Comparison of ENCODE assay signal across 22 cellular contexts in the genomic region with DNA sequence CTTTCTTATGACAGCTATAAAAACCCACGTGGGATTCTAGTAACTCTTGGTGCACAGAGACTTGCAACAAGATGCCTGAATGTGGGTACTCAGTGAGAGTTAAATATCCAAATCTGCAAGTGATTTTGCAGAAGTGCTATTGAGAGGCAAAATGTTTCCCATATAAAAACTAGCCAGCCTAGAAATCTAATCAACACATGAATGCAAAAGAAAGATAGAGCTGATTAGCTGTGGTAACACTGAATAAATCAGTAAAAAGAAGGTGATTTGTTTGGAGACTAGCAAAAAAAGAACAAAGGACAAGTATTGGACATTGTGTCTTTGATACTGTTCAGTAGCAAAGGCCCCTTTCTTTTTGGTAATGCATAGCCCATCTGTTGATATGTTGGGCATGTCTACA.
A peak's percentile ranks its signal among the peaks of the same experiment; 100 is the strongest.
DNase-seq lines count a peak whose midpoint lies in the region; ATAC-seq and TF ChIP-seq lines count a peak whose summit lies in the region.
"Had no signal": no experiment of that assay in that cellular context is flagged by ENCODE, and none has a peak within 500 bp of the region (broad histone marks: within the 10 kb centered on the region; RNA-seq: fewer than 3 reads in every experiment).

No MANE protein-coding gene starts in this region.

- DNase-seq in GM23338 (ENCODE audit: low spot score) (no peak), dorsolateral prefrontal cortex (no peak), NCI-H146 treated with DMSO at 0.1 percent for 48 hours (lab: John Stamatoyannopoulos, UW; ENCODE audit: unreplicated experiment) (no peak)
- DNase-seq: 8988T; ACHN; AML-193; BE2C; Calu3; CD4-positive, alpha-beta T cell; CD8-positive, alpha-beta memory T cell; COR-L47; DMS153; DND-41; GM23248; HCEC 1CT had no signal

- H3K36me3 Mint-ChIP-seq in GM23338 (ENCODE audit: low read depth), result no peaks in the 10 kb centered on the region
- H3K36me3 Mint-ChIP-seq: CD14-positive monocyte had no signal

- no peak overlapping the region for H3K4me3 ChIP-seq in GM23338
- H3K4me3 ChIP-seq in dorsolateral prefrontal cortex, result no peak overlapping the region
- H3K4me3 ChIP-seq in neutrophil (ENCODE audit: low read depth in 1 of 2, low read length in 1 of 2), result no peak overlapping the region
- H3K4me3 ChIP-seq: A549; BLaER1 treated with 17β-estradiol and CSF1 and Interleukin-3, amounts not matched to agents 10 nM and 100 nM; GM23248 had no signal

- H3F3A ChIP-seq in GM23338 (replicated peaks; ENCODE audit: low read depth), result no peaks in the 10 kb centered on the region

- H3K27ac ChIP-seq in GM23338 (ENCODE audit: low read depth), result no peak overlapping the region
- H3K27ac ChIP-seq in dorsolateral prefrontal cortex, result peak overlapping the region in 40 of 59 donors; percentile 3 to 76 (median 49)
- H3K27ac ChIP-seq in neutrophil, result peak overlapping the region; percentile 64
- peak overlapping the region; percentile 67 for H3K27ac ChIP-seq in temporal lobe (ENCODE audit: low read depth, low read length)
- H3K27ac ChIP-seq: A549; BLaER1 treated with 17β-estradiol and CSF1 and Interleukin-3, amounts not matched to agents 10 nM and 100 nM; GM23248 had no signal

- peaks cover 9% of the 10 kb centered on the region; the same call in 1 of the 2 replicates for H3K9me2 ChIP-seq in GM23338 (ENCODE audit: insufficient read depth)

- H3K36me3 ChIP-seq in GM23338 (ENCODE audit: insufficient read depth), result no peaks in the 10 kb centered on the region
- no peaks in the 10 kb centered on the region for H3K36me3 ChIP-seq in neutrophil
- H3K36me3 ChIP-seq: BE2C; BLaER1 treated with 17β-estradiol and CSF1 and Interleukin-3, amounts not matched to agents 10 nM and 100 nM had no signal

- H3K27ac Mint-ChIP-seq in GM23338, result no peak overlapping the region
- H3K27ac Mint-ChIP-seq: CD14-positive monocyte; CD4-positive, alpha-beta T cell had no signal

- no peaks in the 10 kb centered on the region; the same call in 2 of the 3 replicates for H3K9me3 Mint-ChIP-seq in GM23338
- H3K9me3 Mint-ChIP-seq: CD8-positive, alpha-beta memory T cell had no signal

- intact Hi-C loops in dorsolateral prefrontal cortex (cut with DNase I), result no loop called here

- ATAC-seq in GM23338 (no peak), HG03175 (IDR thresholded peaks at IDR 0.05; ENCODE audit: unreplicated experiment) (no peak), esophagus mucosa (no peak)
- ATAC-seq: A549 had no signal

- H3K27me3 ChIP-seq in GM23338 (ENCODE audit: insufficient read depth) (no peaks in the 10 kb centered on the region), dorsolateral prefrontal cortex (no peaks in the 10 kb centered on the region), neutrophil (no peaks in the 10 kb centered on the region)
- H3K27me3 ChIP-seq: BE2C; BLaER1 treated with 17β-estradiol and CSF1 and Interleukin-3, amounts not matched to agents 10 nM and 100 nM had no signal

- H3K79me2 ChIP-seq in GM23338 (replicated peaks; ENCODE audit: insufficient read depth), result no peaks in the 10 kb centered on the region

- peaks cover 14% of the 10 kb centered on the region for H3K4me1 ChIP-seq in GM23338 (ENCODE audit: insufficient read depth)
- peaks cover 70 to 72% of the 10 kb centered on the region in 2 experiments for H3K4me1 ChIP-seq in neutrophil (ENCODE audit: control insufficient read depth in 1 of 2, insufficient read depth in 1 of 2, low read depth in 1 of 2, low read length in 1 of 2)
- H3K4me1 ChIP-seq: BE2C had no signal

- peak overlapping the region; percentile 33; the same call in 1 of the 2 replicates for H2AFZ ChIP-seq in GM23338
- H2AFZ ChIP-seq: GM23248 had no signal

- no peaks in the 10 kb centered on the region for H3K27me3 Mint-ChIP-seq in GM23338 (ENCODE audit: insufficient read depth, low read depth, poor library complexity)
- H3K27me3 Mint-ChIP-seq: CD4-positive, alpha-beta T cell; CD8-positive, alpha-beta memory T cell had no signal

- no peak overlapping the region; the same call in 1 of the 2 replicates for H3K4me2 ChIP-seq in GM23338
- H3K4me2 ChIP-seq: A549; BLaER1 treated with 17β-estradiol and CSF1 and Interleukin-3, amounts not matched to agents 10 nM and 100 nM had no signal

- no peaks in the 10 kb centered on the region for H4K20me1 ChIP-seq in GM23338 (replicated peaks; ENCODE audit: insufficient read depth)
- H4K20me1 ChIP-seq: BLaER1 treated with 17β-estradiol and CSF1 and Interleukin-3, amounts not matched to agents 10 nM and 100 nM had no signal

- no peak for TF ChIP-seq CTCF in GM23338 (conservative IDR thresholded peaks at IDR 0.05; ENCODE audit: low read depth in 2 of 2)
- no peak for TF ChIP-seq CTCF in dorsolateral prefrontal cortex (IDR thresholded peaks at IDR 0.05 in 54 of 56, conservative IDR thresholded peaks at IDR 0.05 in 2 of 56; ENCODE audit: low read depth in 1 of 56, partially characterized antibody in 56 of 56)
- no peak for TF ChIP-seq CTCF in neutrophil (IDR thresholded peaks at IDR 0.05)

- peaks cover 8% of the 10 kb centered on the region; the same call in 2 of the 3 replicates for H3K4me1 Mint-ChIP-seq in GM23338

- H3K9me3 ChIP-seq in neutrophil, result no peaks in the 10 kb centered on the region
- H3K9me3 ChIP-seq: A549, BE2C had no signal

- no peak overlapping the region for H3K4me3 Mint-ChIP-seq in GM23338
- H3K4me3 Mint-ChIP-seq: CD14-positive monocyte; CD4-positive, alpha-beta T cell; CD8-positive, alpha-beta memory T cell had no signal

TF ChIP-seq in GM23338, 12 proteins besides CTCF, POLR2A, EP300 and RAD21 (continues in another document):
- TF ChIP-seq STAT1 (IDR thresholded peaks at IDR 0.05; ENCODE audit: unreplicated experiment), result no peak
- no peak for TF ChIP-seq JUNB (IDR thresholded peaks at IDR 0.05; ENCODE audit: unreplicated experiment)
- TF ChIP-seq, protein P1, sequence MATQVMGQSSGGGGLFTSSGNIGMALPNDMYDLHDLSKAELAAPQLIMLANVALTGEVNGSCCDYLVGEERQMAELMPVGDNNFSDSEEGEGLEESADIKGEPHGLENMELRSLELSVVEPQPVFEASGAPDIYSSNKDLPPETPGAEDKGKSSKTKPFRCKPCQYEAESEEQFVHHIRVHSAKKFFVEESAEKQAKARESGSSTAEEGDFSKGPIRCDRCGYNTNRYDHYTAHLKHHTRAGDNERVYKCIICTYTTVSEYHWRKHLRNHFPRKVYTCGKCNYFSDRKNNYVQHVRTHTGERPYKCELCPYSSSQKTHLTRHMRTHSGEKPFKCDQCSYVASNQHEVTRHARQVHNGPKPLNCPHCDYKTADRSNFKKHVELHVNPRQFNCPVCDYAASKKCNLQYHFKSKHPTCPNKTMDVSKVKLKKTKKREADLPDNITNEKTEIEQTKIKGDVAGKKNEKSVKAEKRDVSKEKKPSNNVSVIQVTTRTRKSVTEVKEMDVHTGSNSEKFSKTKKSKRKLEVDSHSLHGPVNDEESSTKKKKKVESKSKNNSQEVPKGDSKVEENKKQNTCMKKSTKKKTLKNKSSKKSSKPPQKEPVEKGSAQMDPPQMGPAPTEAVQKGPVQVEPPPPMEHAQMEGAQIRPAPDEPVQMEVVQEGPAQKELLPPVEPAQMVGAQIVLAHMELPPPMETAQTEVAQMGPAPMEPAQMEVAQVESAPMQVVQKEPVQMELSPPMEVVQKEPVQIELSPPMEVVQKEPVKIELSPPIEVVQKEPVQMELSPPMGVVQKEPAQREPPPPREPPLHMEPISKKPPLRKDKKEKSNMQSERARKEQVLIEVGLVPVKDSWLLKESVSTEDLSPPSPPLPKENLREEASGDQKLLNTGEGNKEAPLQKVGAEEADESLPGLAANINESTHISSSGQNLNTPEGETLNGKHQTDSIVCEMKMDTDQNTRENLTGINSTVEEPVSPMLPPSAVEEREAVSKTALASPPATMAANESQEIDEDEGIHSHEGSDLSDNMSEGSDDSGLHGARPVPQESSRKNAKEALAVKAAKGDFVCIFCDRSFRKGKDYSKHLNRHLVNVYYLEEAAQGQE (IDR thresholded peaks at IDR 0.05; ENCODE audit: unreplicated experiment), result no peak
- TF ChIP-seq, protein P2, sequence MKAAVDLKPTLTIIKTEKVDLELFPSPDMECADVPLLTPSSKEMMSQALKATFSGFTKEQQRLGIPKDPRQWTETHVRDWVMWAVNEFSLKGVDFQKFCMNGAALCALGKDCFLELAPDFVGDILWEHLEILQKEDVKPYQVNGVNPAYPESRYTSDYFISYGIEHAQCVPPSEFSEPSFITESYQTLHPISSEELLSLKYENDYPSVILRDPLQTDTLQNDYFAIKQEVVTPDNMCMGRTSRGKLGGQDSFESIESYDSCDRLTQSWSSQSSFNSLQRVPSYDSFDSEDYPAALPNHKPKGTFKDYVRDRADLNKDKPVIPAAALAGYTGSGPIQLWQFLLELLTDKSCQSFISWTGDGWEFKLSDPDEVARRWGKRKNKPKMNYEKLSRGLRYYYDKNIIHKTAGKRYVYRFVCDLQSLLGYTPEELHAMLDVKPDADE (IDR thresholded peaks at IDR 0.05), result no peak
- no peak for TF ChIP-seq POLR2AphosphoS5 (IDR thresholded peaks at IDR 0.05; ENCODE audit: low read depth)
- no peak for TF ChIP-seq EZH2phosphoT487 (IDR thresholded peaks at IDR 0.05; ENCODE audit: unreplicated experiment)
- TF ChIP-seq EZH2 (IDR thresholded peaks at IDR 0.05; ENCODE audit: low read depth, unreplicated experiment), result no peak
- no peak for TF ChIP-seq NANOG (IDR thresholded peaks at IDR 0.05; ENCODE audit: borderline replicate concordance)
